17 cellular contexts compared by ENCODE assay signal in the genomic region with DNA sequence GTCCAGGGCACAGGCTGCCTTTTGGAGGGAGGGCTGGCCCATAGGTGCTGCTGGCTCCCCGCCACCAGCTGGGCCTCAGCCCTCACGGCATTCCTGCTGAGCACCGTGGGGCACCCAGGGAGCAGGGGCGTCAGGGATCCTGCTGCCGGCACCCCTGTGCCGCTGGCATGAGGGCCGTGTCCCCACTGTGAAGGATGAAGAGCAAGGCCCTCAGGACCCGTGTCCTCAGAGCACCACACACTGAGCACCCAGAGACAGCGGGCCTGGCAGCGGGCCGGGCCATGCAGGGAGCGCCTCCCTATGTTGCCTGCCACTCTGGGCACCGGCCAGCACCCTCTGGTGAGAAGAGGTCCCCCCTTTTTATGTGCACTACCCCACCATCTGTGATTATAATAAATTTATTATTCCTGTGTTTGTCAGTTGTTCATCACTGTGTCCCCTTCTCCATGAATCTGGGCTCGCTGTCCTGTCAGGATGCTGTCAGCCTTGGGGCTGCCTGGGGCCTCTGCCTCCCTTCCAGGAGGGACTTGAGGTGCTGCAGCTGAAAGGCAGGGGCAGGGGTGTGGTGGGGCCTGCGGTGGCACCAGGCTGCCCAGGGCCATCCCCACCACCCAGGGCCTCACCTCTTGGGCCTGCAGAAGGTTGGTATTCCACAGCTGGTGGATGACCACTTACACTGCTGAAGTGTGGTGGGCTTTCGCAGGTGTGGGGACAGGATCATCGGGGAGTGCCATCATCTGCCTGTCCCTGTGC.
DNase-seq lines count a peak whose midpoint lies in the region; ATAC-seq, FAIRE-seq and TF ChIP-seq lines count a peak whose summit lies in the region.
"Had no signal": no experiment of that assay in that cellular context is flagged by ENCODE, and none has a peak within 500 bp of the region (broad histone marks: within the 10 kb centered on the region; RNA-seq: fewer than 3 reads in every experiment).

No MANE protein-coding gene starts in this region.

- no peak overlapping the region for H2AK9ac ChIP-seq in IMR-90 (replicated peaks; ENCODE audit: low read depth, low read length, poor library complexity)

- H3K27me3 ChIP-seq in CD4-positive, alpha-beta T cell (ENCODE audit: control insufficient read depth, insufficient read depth, low read length), result no peaks in the 10 kb centered on the region
- H3K27me3 ChIP-seq in IMR-90 (ENCODE audit: control insufficient read depth, insufficient read depth, low read length) (no peaks in the 10 kb centered on the region), endothelial cell of umbilical vein (ENCODE audit: control insufficient read depth in 2 of 2, insufficient read depth in 2 of 2, low read length in 2 of 2) (no peaks in the 10 kb centered on the region), neural progenitor cell (no peaks in the 10 kb centered on the region)
- H3K27me3 ChIP-seq: BLaER1 treated with 17β-estradiol and CSF1 and Interleukin-3, amounts not matched to agents 10 nM and 100 nM had no signal

- H4K5ac ChIP-seq in IMR-90 (ENCODE audit: low read depth, low read length), result no peak overlapping the region

- ATAC-seq in CD4-positive, alpha-beta T cell (ENCODE audit: poor library complexity), result peak; percentile 19
- no peak for ATAC-seq in IMR-90 (ENCODE audit: low read depth)
- ATAC-seq in activated CD8-positive, alpha-beta T cell treated with anti-CD3 and anti-CD28 coated beads, Interleukin-2, amount 10 ng/mL, durations not matched to agents 7 days and 5 days, result no peak
- ATAC-seq in GM21390 (IDR thresholded peaks at IDR 0.05; ENCODE audit: unreplicated experiment), result no peak

- H2AK5ac ChIP-seq in IMR-90 (ENCODE audit: low read depth, low read length), result no peak overlapping the region

- H3K23ac ChIP-seq in IMR-90 (ENCODE audit: low read depth, low read length), result no peak overlapping the region

- no peak for DNase-seq in CD4-positive, alpha-beta T cell
- no peak for DNase-seq in IMR-90
- DNase-seq in endothelial cell of umbilical vein (ENCODE audit: low read depth, low spot score), result no peak
- DNase-seq in neural progenitor cell (ENCODE audit: low spot score), result no peak
- DNase-seq in activated CD8-positive, alpha-beta T cell treated with anti-CD3 and anti-CD28 coated beads, Interleukin-2, amount 10 ng/mL, durations not matched to agents 7 days and 5 days, result no peak
- no peak for DNase-seq in H4 (ENCODE audit: low spot score)
- DNase-seq: DMS79, HCEC 1CT, NCI-H1048, NCI-H1436 treated with DMSO at 0.1 percent for 48 hours, NCI-H2029, NCI-H526, PC-9, SW 1271 had no signal

- no peak overlapping the region for H2BK15ac ChIP-seq in IMR-90 (ENCODE audit: low read depth, low read length)

- TF ChIP-seq POLR2A in IMR-90 (IDR thresholded peaks at IDR 0.05; ENCODE audit: low read depth, low read length) (no peak), endothelial cell of umbilical vein (IDR thresholded peaks at IDR 0.05; ENCODE audit: low read depth, low read length) (no peak)

- H3K36me3 ChIP-seq in IMR-90 (ENCODE audit: control insufficient read depth, insufficient read depth, low read length), result peaks cover 57% of the 10 kb centered on the region
- H3K36me3 ChIP-seq in endothelial cell of umbilical vein (ENCODE audit: control insufficient read depth in 2 of 2, extremely low read depth in 1 of 2, insufficient read depth in 2 of 2, low read length in 2 of 2), result peaks cover 22 to 46% of the 10 kb centered on the region in 2 experiments
- H3K36me3 ChIP-seq in neural progenitor cell, result no peaks in the 10 kb centered on the region

- CTCF ChIA-PET in CD4-positive, alpha-beta T cell (lab: Charles Lee), result no interaction called here
- CTCF ChIA-PET in IMR-90 (lab: Yijun Ruan, JAX) (interaction anchor here (0.6 kb wide), 1 partner anchor 50 kb away, joined by 3 read pairs; no protein-coding TSS in a partner anchor), endothelial cell of umbilical vein (lab: Charles Lee) (interaction anchor here (0.8 kb wide), 1 partner anchor 169 kb away, joined by 3 read pairs; no protein-coding TSS in a partner anchor)
- CTCF ChIA-PET in activated CD8-positive, alpha-beta T cell treated with anti-CD3 and anti-CD28 coated beads, Interleukin-2, amount 10 ng/mL, durations not matched to agents 7 days and 5 days (lab: Charles Lee), result no interaction called here

- in situ Hi-C loops in IMR-90 (cut with MboI; ENCODE audit: low sequenced_read_pairs), result no loop called here

- intact Hi-C loops in CD4-positive, alpha-beta T cell (cut with DNase I, micrococcal nuclease), result no loop called here
- intact Hi-C loops in IMR-90 (cut with micrococcal nuclease) (no loop called here), endothelial cell of umbilical vein (cut with micrococcal nuclease) (no loop called here)

- no peak overlapping the region for H4K91ac ChIP-seq in IMR-90 (ENCODE audit: insufficient read depth, low read depth, low read length)

- peaks cover 0 to 10% of the 10 kb centered on the region in 2 experiments; a peak in 1 of 4 replicates for H3K79me1 ChIP-seq in IMR-90 (ENCODE audit: low read depth in 1 of 2, low read length in 2 of 2)

- H3K36me3 Mint-ChIP-seq in CD4-positive, alpha-beta T cell (ENCODE audit: low read depth), result peaks cover 50% of the 10 kb centered on the region
- no peaks in the 10 kb centered on the region for H3K36me3 Mint-ChIP-seq in neural progenitor cell
- peaks cover 26% of the 10 kb centered on the region for H3K36me3 Mint-ChIP-seq in activated CD8-positive, alpha-beta T cell treated with anti-CD3 and anti-CD28 coated beads, Interleukin-2, amount 10 ng/mL, durations not matched to agents 7 days and 5 days (ENCODE audit: low read depth)

- no peak overlapping the region for H2BK120ac ChIP-seq in IMR-90 (ENCODE audit: low read depth, low read length)

- H3K56ac ChIP-seq in IMR-90 (ENCODE audit: extremely low read depth, insufficient read depth, low read length), result no peak overlapping the region

- no peak overlapping the region for H3K9ac ChIP-seq in IMR-90 (ENCODE audit: low read depth, low read length)
- no peak overlapping the region for H3K9ac ChIP-seq in endothelial cell of umbilical vein (replicated peaks; ENCODE audit: extremely low read depth, insufficient read depth, low read length)
- H3K9ac ChIP-seq in neural progenitor cell, result no peak overlapping the region
- H3K9ac ChIP-seq: KMS-11 had no signal

- no peak overlapping the region for H3K27ac ChIP-seq in CD4-positive, alpha-beta T cell (ENCODE audit: low read depth, low read length)
- H3K27ac ChIP-seq in IMR-90 (ENCODE audit: insufficient read depth, low read length), result no peak overlapping the region
- no peak overlapping the region for H3K27ac ChIP-seq in endothelial cell of umbilical vein (ENCODE audit: insufficient read depth, low read depth, low read length)
- peak overlapping the region; percentile 53 for H3K27ac ChIP-seq in neural progenitor cell
- H3K27ac ChIP-seq: BLaER1 treated with 17β-estradiol and CSF1 and Interleukin-3, amounts not matched to agents 10 nM and 100 nM; KMS-11; PC-9 had no signal

- H2AFZ ChIP-seq in IMR-90 (replicated peaks; ENCODE audit: low read length, poor library complexity) (peak overlapping the region; percentile 26), endothelial cell of umbilical vein (ENCODE audit: low read depth, low read length) (no peak overlapping the region), neural progenitor cell (replicated peaks) (no peak overlapping the region)
- H2AFZ ChIP-seq: PC-9 had no signal

- H3K4ac ChIP-seq in IMR-90 (ENCODE audit: low read depth, low read length), result no peak overlapping the region

- no peak overlapping the region for H2BK5ac ChIP-seq in IMR-90 (ENCODE audit: low read depth, low read length, poor library complexity, severe bottlenecking)

- dilution Hi-C loops in IMR-90 (cut with HindIII; ENCODE audit: low sequenced_read_pairs, unreplicated experiment) (no loop called here), endothelial cell of umbilical vein (cut with MboI; ENCODE audit: extremely low pct_ligation_motif_present, low sequenced_read_pairs) (no loop called here)

- H3K27ac Mint-ChIP-seq in CD4-positive, alpha-beta T cell, result no peak overlapping the region
- no peak overlapping the region for H3K27ac Mint-ChIP-seq in neural progenitor cell
- no peak overlapping the region for H3K27ac Mint-ChIP-seq in activated CD8-positive, alpha-beta T cell treated with anti-CD3 and anti-CD28 coated beads, Interleukin-2, amount 10 ng/mL, durations not matched to agents 7 days and 5 days

- no peak overlapping the region for H3K4me3 Mint-ChIP-seq in CD4-positive, alpha-beta T cell
- H3K4me3 Mint-ChIP-seq in neural progenitor cell, result no peak overlapping the region
- H3K4me3 Mint-ChIP-seq in activated CD8-positive, alpha-beta T cell treated with anti-CD3 and anti-CD28 coated beads, Interleukin-2, amount 10 ng/mL, durations not matched to agents 7 days and 5 days, result no peak overlapping the region

- H3K27me3 Mint-ChIP-seq in CD4-positive, alpha-beta T cell, result no peaks in the 10 kb centered on the region
- H3K27me3 Mint-ChIP-seq in neural progenitor cell (ENCODE audit: insufficient read depth, low read depth), result peaks cover 4% of the 10 kb centered on the region
- H3K27me3 Mint-ChIP-seq in activated CD8-positive, alpha-beta T cell treated with anti-CD3 and anti-CD28 coated beads, Interleukin-2, amount 10 ng/mL, durations not matched to agents 7 days and 5 days (ENCODE audit: low read depth), result no peaks in the 10 kb centered on the region

- no peak for TF ChIP-seq CTCF in CD4-positive, alpha-beta T cell (IDR thresholded peaks at IDR 0.05)
- TF ChIP-seq CTCF in IMR-90 (conservative IDR thresholded peaks at IDR 0.05; ENCODE audit: low read depth, low read length) (no peak), endothelial cell of umbilical vein (IDR thresholded peaks at IDR 0.05; ENCODE audit: extremely low read depth in 1 of 2, insufficient read depth in 1 of 2, low read depth in 1 of 2, low read length in 2 of 2) (no peak), neural progenitor cell (IDR thresholded peaks at IDR 0.05) (no peak)

- H3K18ac ChIP-seq in IMR-90 (ENCODE audit: low read depth, low read length), result no peak overlapping the region

- no peaks in the 10 kb centered on the region for H3K9me3 ChIP-seq in CD4-positive, alpha-beta T cell (ENCODE audit: control insufficient read depth, low read length)
- H3K9me3 ChIP-seq in IMR-90 (ENCODE audit: control insufficient read depth, insufficient read depth, low read length) (no peaks in the 10 kb centered on the region), endothelial cell of umbilical vein (replicated peaks; ENCODE audit: control insufficient read depth, insufficient read depth, low read length) (no peaks in the 10 kb centered on the region), neural progenitor cell (ENCODE audit: low read depth) (no peaks in the 10 kb centered on the region)
- H3K9me3 ChIP-seq: BLaER1 treated with 17β-estradiol and CSF1 and Interleukin-3, amounts not matched to agents 10 nM and 100 nM had no signal

- H3K4me1 ChIP-seq in IMR-90 (ENCODE audit: control insufficient read depth, insufficient read depth, low read length) (no peaks in the 10 kb centered on the region; the same call in 1 of the 2 replicates), endothelial cell of umbilical vein (ENCODE audit: control insufficient read depth, extremely low read depth, insufficient read depth, low read length) (no peaks in the 10 kb centered on the region), neural progenitor cell (no peaks in the 10 kb centered on the region)

- H3K9me1 ChIP-seq in IMR-90 (ENCODE audit: insufficient read depth, low read length) (no peaks in the 10 kb centered on the region), endothelial cell of umbilical vein (replicated peaks; ENCODE audit: control insufficient read depth, extremely low read depth, insufficient read depth, low read length) (no peaks in the 10 kb centered on the region)

- no peak overlapping the region for H3K4me2 ChIP-seq in IMR-90 (ENCODE audit: low read depth, low read length)
- H3K4me2 ChIP-seq in endothelial cell of umbilical vein (ENCODE audit: insufficient read depth, low read length), result no peak overlapping the region
- H3K4me2 ChIP-seq in neural progenitor cell, result no peak overlapping the region
- H3K4me2 ChIP-seq: BLaER1 treated with 17β-estradiol and CSF1 and Interleukin-3, amounts not matched to agents 10 nM and 100 nM; KMS-11; PC-9 had no signal

- BruUV-seq in IMR-90 (replicated peaks; lab: Mats Ljungman, UMichigan), result no TSS peak
- BruUV-seq in endothelial cell of umbilical vein (replicated peaks; lab: Mats Ljungman, UMichigan), result TSS peak; percentile 66

- H3K9me3 Mint-ChIP-seq in CD4-positive, alpha-beta T cell, result no peaks in the 10 kb centered on the region
- no peaks in the 10 kb centered on the region for H3K9me3 Mint-ChIP-seq in neural progenitor cell
- no peaks in the 10 kb centered on the region for H3K9me3 Mint-ChIP-seq in activated CD8-positive, alpha-beta T cell treated with anti-CD3 and anti-CD28 coated beads, Interleukin-2, amount 10 ng/mL, durations not matched to agents 7 days and 5 days (ENCODE audit: insufficient read depth)

- H3F3A ChIP-seq in neural progenitor cell (ENCODE audit: low read depth), result no peaks in the 10 kb centered on the region

- no peak overlapping the region for H4K8ac ChIP-seq in IMR-90 (ENCODE audit: low read depth in 2 of 2, low read length in 2 of 2)

- no peak overlapping the region for H3K4me3 ChIP-seq in IMR-90 (ENCODE audit: insufficient read depth, low read depth, low read length)
- H3K4me3 ChIP-seq in endothelial cell of umbilical vein (replicated peaks in 1 of 3; ENCODE audit: insufficient read depth in 1 of 3, low read depth in 1 of 3, low read length in 3 of 3), result no peak overlapping the region
- no peak overlapping the region for H3K4me3 ChIP-seq in neural progenitor cell
- H3K4me3 ChIP-seq: BLaER1 treated with 17β-estradiol and CSF1 and Interleukin-3, amounts not matched to agents 10 nM and 100 nM; PC-9 had no signal

- H3K14ac ChIP-seq in IMR-90 (replicated peaks; ENCODE audit: low read depth, low read length), result no peak overlapping the region

- no peaks in the 10 kb centered on the region for H3K79me2 ChIP-seq in endothelial cell of umbilical vein (ENCODE audit: control insufficient read depth, insufficient read depth, low read length)
- H3K79me2 ChIP-seq in neural progenitor cell (ENCODE audit: low read depth), result no peaks in the 10 kb centered on the region

- FAIRE-seq in endothelial cell of umbilical vein (lab: Jason Lieb, UNC), result no peak

- 97% methylated on average over 7 of the region's 17 CpGs; no CpG with 5 or more reads in 1 of the 2 experiments for WGBS in IMR-90 (ENCODE audit: extremely low coverage in 2 of 2, insufficient read length in 1 of 2), 2 experiments

- H2BK20ac ChIP-seq in IMR-90 (ENCODE audit: low read depth, low read length), result no peak overlapping the region

- POLR2A ChIA-PET in CD4-positive, alpha-beta T cell (lab: Charles Lee), result no interaction called here
- POLR2A ChIA-PET in IMR-90 (lab: Charles Lee; ENCODE audit: unreplicated experiment), result interaction anchor here (0.6 kb wide), 1 partner anchor 14 kb away, joined by 3 read pairs; no protein-coding TSS in a partner anchor
- POLR2A ChIA-PET in endothelial cell of umbilical vein (lab: Charles Lee), result no interaction called here
- POLR2A ChIA-PET in activated CD8-positive, alpha-beta T cell treated with anti-CD3 and anti-CD28 coated beads, Interleukin-2, amount 10 ng/mL, durations not matched to agents 7 days and 5 days (lab: Charles Lee), result no interaction called here

- H4K20me1 ChIP-seq in IMR-90 (ENCODE audit: insufficient read depth, low read length), result peaks cover 13% of the 10 kb centered on the region
- no peaks in the 10 kb centered on the region for H4K20me1 ChIP-seq in endothelial cell of umbilical vein (replicated peaks; ENCODE audit: control insufficient read depth, extremely low read depth, insufficient read depth, low read length)
- H4K20me1 ChIP-seq in neural progenitor cell (ENCODE audit: low read depth), result no peaks in the 10 kb centered on the region

- TF ChIP-seq RAD21 in IMR-90 (IDR thresholded peaks at IDR 0.05; ENCODE audit: low read length), result no peak

- no peaks in the 10 kb centered on the region for H3K4me1 Mint-ChIP-seq in CD4-positive, alpha-beta T cell (ENCODE audit: low read depth)
- no peaks in the 10 kb centered on the region for H3K4me1 Mint-ChIP-seq in neural progenitor cell
- no peaks in the 10 kb centered on the region for H3K4me1 Mint-ChIP-seq in activated CD8-positive, alpha-beta T cell treated with anti-CD3 and anti-CD28 coated beads, Interleukin-2, amount 10 ng/mL, durations not matched to agents 7 days and 5 days (ENCODE audit: low read depth)

Comparison
In these comparisons a context has a peak if more than half of its experiments do, and no peak if none do; other contexts are left out.
1. CTCF ChIA-PET loops: an anchor here in IMR-90 (0.6 kb wide) and endothelial cell of umbilical vein (0.8 kb wide); none called in CD4-positive, alpha-beta T cell and activated CD8-positive, alpha-beta T cell treated with anti-CD3 and anti-CD28 coated beads, Interleukin-2, amount 10 ng/mL, durations not matched to agents 7 days and 5 days.